In genomic region chr2:37623409-37623808, GRCh38 we compare ENCODE assay signal across 13 cellular contexts. TPM values are rescaled to one million over a fixed set of nuclear protein-coding genes. Genes with fewer than 3 reads are reported as not detected.
DNase-seq lines count a peak whose midpoint lies in the region; ATAC-seq and TF ChIP-seq lines count a peak whose summit lies in the region.
"Had no signal": no experiment of that assay in that cellular context is flagged by ENCODE, and none has a peak within 500 bp of the region (broad histone marks: within the 10 kb centered on the region; RNA-seq: fewer than 3 reads in every experiment).

No MANE protein-coding gene starts in this region.

- H2AK5ac ChIP-seq in mesendoderm (ENCODE audit: low read length): no peak overlapping the region

- no peaks in the 10 kb centered on the region for H3K9me3 ChIP-seq in effector memory CD4-positive, alpha-beta T cell (ENCODE audit: control insufficient read depth, low read length)

- H3K36me3 ChIP-seq in effector memory CD4-positive, alpha-beta T cell (ENCODE audit: control insufficient read depth, insufficient read depth, low read length): no peaks in the 10 kb centered on the region
- no peaks in the 10 kb centered on the region for H3K36me3 ChIP-seq in mesendoderm (ENCODE audit: control insufficient read depth, insufficient read depth, low read length)

- H3K27me3 ChIP-seq in effector memory CD4-positive, alpha-beta T cell (replicated peaks; ENCODE audit: control insufficient read depth, insufficient read depth, low read length, poor library complexity, severe bottlenecking): no peaks in the 10 kb centered on the region
- H3K27me3 ChIP-seq in mesendoderm (ENCODE audit: insufficient read depth, low read length, poor library complexity): no peaks in the 10 kb centered on the region

- H3K9ac ChIP-seq in mesendoderm (ENCODE audit: low read length): no peak overlapping the region

- no peak overlapping the region for H4K8ac ChIP-seq in mesendoderm (ENCODE audit: low read depth, low read length)

- no peaks in the 10 kb centered on the region for H3K79me1 ChIP-seq in mesendoderm (ENCODE audit: low read length)

- H3K23ac ChIP-seq in mesendoderm (ENCODE audit: low read length): no peak overlapping the region

- peak overlapping the region; percentile 66 for H3K4me3 Mint-ChIP-seq in stimulated activated naive CD8-positive, alpha-beta T cell treated with anti-CD3 and anti-CD28 coated beads, Interleukin-15, Interleukin-2, amounts not matched to agents 100 ng/mL and 50 ng/mL, for 24 hours
- peak overlapping the region; percentile 13 to 64 (median 46) for H3K4me3 Mint-ChIP-seq in IgD-negative memory B cell
- no peak overlapping the region for H3K4me3 Mint-ChIP-seq in type B pancreatic cell
- H3K4me3 Mint-ChIP-seq: activated CD4-positive, alpha-beta T cell treated with anti-CD3 and anti-CD28 coated beads, Interleukin-2, amount 10 ng/mL, durations not matched to agents 24 days and 14 days; GM23338 had no signal

- H3K4me1 Mint-ChIP-seq in stimulated activated naive CD8-positive, alpha-beta T cell treated with anti-CD3 and anti-CD28 coated beads, Interleukin-15, Interleukin-2, amounts not matched to agents 100 ng/mL and 50 ng/mL, for 24 hours (ENCODE audit: low read depth): peaks cover 92% of the 10 kb centered on the region
- H3K4me1 Mint-ChIP-seq in IgD-negative memory B cell: peaks cover 58 to 69% (median 60%) of the 10 kb centered on the region in 3 donors
- peaks cover 16% of the 10 kb centered on the region for H3K4me1 Mint-ChIP-seq in type B pancreatic cell (ENCODE audit: unreplicated experiment)
- H3K4me1 Mint-ChIP-seq: GM23338 had no signal

- peaks cover 45% of the 10 kb centered on the region for H3K4me1 ChIP-seq in effector memory CD4-positive, alpha-beta T cell (ENCODE audit: control insufficient read depth, insufficient read depth, low read length, poor library complexity, severe bottlenecking)
- H3K4me1 ChIP-seq in mesendoderm (ENCODE audit: control insufficient read depth, low read depth, low read length): no peaks in the 10 kb centered on the region

- H3K9me3 Mint-ChIP-seq in stimulated activated naive CD8-positive, alpha-beta T cell treated with anti-CD3 and anti-CD28 coated beads, Interleukin-15, Interleukin-2, amounts not matched to agents 100 ng/mL and 50 ng/mL, for 24 hours: peaks cover 4% of the 10 kb centered on the region
- peaks cover 0 to 2% (median 0%) of the 10 kb centered on the region in 3 donors for H3K9me3 Mint-ChIP-seq in IgD-negative memory B cell
- peaks cover 6% of the 10 kb centered on the region for H3K9me3 Mint-ChIP-seq in type B pancreatic cell
- H3K9me3 Mint-ChIP-seq: GM23338 had no signal

- DNase-seq in stimulated activated naive CD8-positive, alpha-beta T cell treated with anti-CD3 and anti-CD28 coated beads, Interleukin-15, Interleukin-2, amounts not matched to agents 100 U/mL and 50 U/mL, for 24 hours: no peak
- no peak for DNase-seq in effector memory CD4-positive, alpha-beta T cell
- no peak for DNase-seq in type B pancreatic cell (ENCODE audit: extremely low spot score, unreplicated experiment)
- DNase-seq in amniotic stem cell (lab: John Stamatoyannopoulos, UW): no peak
- no peak for DNase-seq in mesendoderm
- DNase-seq: activated CD4-positive, alpha-beta T cell treated with anti-CD3 and anti-CD28 coated beads, Interleukin-2, amount 10 ng/mL, durations not matched to agents 24 days and 14 days; kidney; NCI-H1694 treated with DMSO at 0.1 percent for 48 hours; NCI-H526 had no signal

- H3K27me3 Mint-ChIP-seq in stimulated activated naive CD8-positive, alpha-beta T cell treated with anti-CD3 and anti-CD28 coated beads, Interleukin-15, Interleukin-2, amounts not matched to agents 100 ng/mL and 50 ng/mL, for 24 hours: no peaks in the 10 kb centered on the region
- no peaks in the 10 kb centered on the region for H3K27me3 Mint-ChIP-seq in IgD-negative memory B cell
- H3K27me3 Mint-ChIP-seq in type B pancreatic cell: no peaks in the 10 kb centered on the region

- no peak overlapping the region for H3K4ac ChIP-seq in mesendoderm (ENCODE audit: low read depth, low read length)

- no peak overlapping the region for H3K18ac ChIP-seq in mesendoderm (ENCODE audit: low read length)

- TF ChIP-seq CTCF in type B pancreatic cell (conservative IDR thresholded peaks at IDR 0.05): no peak

- H3K4me3 ChIP-seq in effector memory CD4-positive, alpha-beta T cell (ENCODE audit: insufficient read depth, low read depth, low read length, poor library complexity, severe bottlenecking): no peak overlapping the region
- no peak overlapping the region for H3K4me3 ChIP-seq in mesendoderm (ENCODE audit: low read length)
- H3K4me3 ChIP-seq: GM23338 had no signal

- peak overlapping the region; percentile 64 for H3K27ac ChIP-seq in effector memory CD4-positive, alpha-beta T cell (ENCODE audit: insufficient read depth, low read length, poor library complexity, severe bottlenecking)
- no peak overlapping the region for H3K27ac ChIP-seq in mesendoderm (ENCODE audit: low read depth, low read length)

- no peak overlapping the region for H2BK5ac ChIP-seq in mesendoderm (ENCODE audit: low read length)

- no peak for ATAC-seq in stimulated activated naive CD8-positive, alpha-beta T cell treated with anti-CD3 and anti-CD28 coated beads, Interleukin-15, Interleukin-2, amounts not matched to agents 100 U/mL and 50 U/mL, for 24 hours
- ATAC-seq in GM19023 (IDR thresholded peaks at IDR 0.05; ENCODE audit: unreplicated experiment): no peak
- ATAC-seq: GM23338 had no signal

- H3K4me2 ChIP-seq in mesendoderm (ENCODE audit: low read length): no peak overlapping the region
- H3K4me2 ChIP-seq: GM23338 had no signal

- H4K5ac ChIP-seq in mesendoderm (ENCODE audit: low read length): no peak overlapping the region

- peak overlapping the region; percentile 87 for H3K27ac Mint-ChIP-seq in stimulated activated naive CD8-positive, alpha-beta T cell treated with anti-CD3 and anti-CD28 coated beads, Interleukin-15, Interleukin-2, amounts not matched to agents 100 ng/mL and 50 ng/mL, for 24 hours
- H3K27ac Mint-ChIP-seq in IgD-negative memory B cell: peak overlapping the region; percentile 74 to 91 (median 75)
- H3K27ac Mint-ChIP-seq in type B pancreatic cell: peak overlapping the region; percentile 35
- H3K27ac Mint-ChIP-seq: GM23338 had no signal

- H2BK120ac ChIP-seq in mesendoderm (ENCODE audit: low read depth, low read length): no peak overlapping the region

- no peak overlapping the region for H2BK15ac ChIP-seq in mesendoderm (replicated peaks; ENCODE audit: low read depth)

- H3K56ac ChIP-seq in mesendoderm (ENCODE audit: low read length): no peak overlapping the region

- H3K36me3 Mint-ChIP-seq in stimulated activated naive CD8-positive, alpha-beta T cell treated with anti-CD3 and anti-CD28 coated beads, Interleukin-15, Interleukin-2, amounts not matched to agents 100 ng/mL and 50 ng/mL, for 24 hours (ENCODE audit: low read depth): no peaks in the 10 kb centered on the region
- no peaks in the 10 kb centered on the region for H3K36me3 Mint-ChIP-seq in IgD-negative memory B cell
- no peaks in the 10 kb centered on the region for H3K36me3 Mint-ChIP-seq in type B pancreatic cell

- no peaks in the 10 kb centered on the region for H3K79me2 ChIP-seq in mesendoderm (ENCODE audit: control insufficient read depth, insufficient read depth, low read length)

RNA-seq across cellular contexts. Expression of gene CDC42EP3, which starts 48.0 kb away (rescaled TPM):
- polyA plus RNA-seq in IgD-negative memory B cell: 68.3 TPM
- total RNA-seq in type B pancreatic cell (ENCODE audit: low replicate concordance): 43.7 and 65.4 TPM in 2 replicates
- polyA plus RNA-seq in mesendoderm (2013, experiment 1 of 2): 32.7 TPM
- 32.9 TPM for polyA plus RNA-seq in mesendoderm (2013, experiment 2 of 2)

Comparison
In these comparisons a context has a peak if more than half of its experiments do, and no peak if none do; other contexts are left out.
1. H3K27ac Mint-ChIP-seq: peak in every context shown above with its lines; median percentile 87 in stimulated activated naive CD8-positive, alpha-beta T cell treated with anti-CD3 and anti-CD28 coated beads, Interleukin-15, Interleukin-2, amounts not matched to agents 100 ng/mL and 50 ng/mL, for 24 hours; 75 in IgD-negative memory B cell; 35 in type B pancreatic cell.